Comparison of ENCODE assay signal across 1 cellular context in genomic region chrX:1453951-1454785, GRCh38.
TF ChIP-seq lines count a peak whose summit lies in the region.

No MANE protein-coding gene starts in this region.

TF ChIP-seq in HepG2, 621 proteins besides CTCF, POLR2A, EP300 and RAD21 (continued from another document):
- TF ChIP-seq ZBTB34 (CRISPR knock-in tag; IDR thresholded peaks at IDR 0.05): no peak
- no peak for TF ChIP-seq HCFC1 (IDR thresholded peaks at IDR 0.05; ENCODE audit: low read depth, low read length)
- TF ChIP-seq NR2F6 (IDR thresholded peaks at IDR 0.05): no peak
- peak; percentile 18; the same call in 1 of the 2 replicates for TF ChIP-seq NR2F6 (CRISPR knock-in tag; IDR thresholded peaks at IDR 0.05)
- TF ChIP-seq SP4 (CRISPR knock-in tag; IDR thresholded peaks at IDR 0.05): no peak
- TF ChIP-seq KLF6 (CRISPR knock-in tag; IDR thresholded peaks at IDR 0.05): no peak
- TF ChIP-seq DRAP1 (CRISPR knock-in tag; IDR thresholded peaks at IDR 0.05): no peak
- TF ChIP-seq ZNF564 (CRISPR knock-in tag; IDR thresholded peaks at IDR 0.05): no peak
- no peak for TF ChIP-seq TMF1 (CRISPR knock-in tag; IDR thresholded peaks at IDR 0.05; ENCODE audit: low read depth)
- TF ChIP-seq GATAD1 (CRISPR knock-in tag; IDR thresholded peaks at IDR 0.05): 0 out of 2 replicates have a peak, but pooled peaks have one; percentile 30
- TF ChIP-seq ZNF570 (CRISPR knock-in tag; IDR thresholded peaks at IDR 0.05; ENCODE audit: borderline replicate concordance): no peak
- no peak for TF ChIP-seq ZKSCAN1 (IDR thresholded peaks at IDR 0.05; ENCODE audit: low read length)
- peak; percentile 40; the same call in 1 of the 2 replicates for TF ChIP-seq SMC3 (IDR thresholded peaks at IDR 0.05; ENCODE audit: low read length)
- no peak for TF ChIP-seq GZF1 (CRISPR knock-in tag; IDR thresholded peaks at IDR 0.05)
- TF ChIP-seq DZIP1 (CRISPR knock-in tag; IDR thresholded peaks at IDR 0.05): no peak
TF ChIP-seq in HepG2: peak in this region for 50.
